26 cellular contexts compared by ENCODE assay signal in the genomic region with DNA sequence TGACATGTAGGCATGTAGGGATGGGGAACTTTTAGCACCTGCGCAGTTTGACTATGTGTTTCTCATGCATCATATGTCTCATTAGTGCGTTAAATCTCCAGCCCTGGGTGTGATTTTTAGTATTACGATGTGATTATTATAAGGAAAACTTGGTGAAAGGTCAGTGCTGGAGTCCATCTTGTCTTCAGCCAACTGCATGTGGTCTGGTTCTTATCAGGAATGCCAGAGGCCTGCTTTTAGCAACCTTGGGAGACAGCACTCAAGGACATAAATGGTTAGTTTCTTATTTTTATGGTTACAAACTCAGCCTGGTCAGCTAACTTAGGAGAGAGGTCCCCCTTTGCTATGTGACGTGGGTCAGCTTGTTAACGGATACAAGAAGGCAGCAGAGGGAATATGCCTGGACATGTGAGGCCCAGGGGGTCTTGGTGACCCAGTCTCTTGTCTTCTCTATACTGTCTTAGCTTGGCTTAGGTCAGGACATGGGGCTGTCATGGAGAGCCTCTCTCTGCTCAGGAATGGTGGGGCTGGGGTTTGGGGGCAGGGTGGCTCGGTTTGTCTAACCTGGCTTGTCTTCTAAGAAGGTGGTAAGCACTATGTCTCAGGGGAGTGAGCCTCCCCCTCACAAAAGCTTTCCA. TPM values are rescaled to one million over a fixed set of nuclear protein-coding genes. Genes with fewer than 3 reads are reported as not detected.
DNase-seq lines count a peak whose midpoint lies in the region; ATAC-seq and TF ChIP-seq lines count a peak whose summit lies in the region.
"Had no signal": no experiment of that assay in that cellular context is flagged by ENCODE, and none has a peak within 500 bp of the region (broad histone marks: within the 10 kb centered on the region; RNA-seq: fewer than 3 reads in every experiment).

No MANE protein-coding gene starts in this region.

- H3K27me3 Mint-ChIP-seq in CD8-positive, alpha-beta memory T cell: no peaks in the 10 kb centered on the region

- H3K27ac Mint-ChIP-seq in CD8-positive, alpha-beta memory T cell: peak overlapping the region in 1 of 8 donors; percentile 35
- H3K27ac Mint-ChIP-seq: dendritic cell treated with granulocyte-macrophage colony-stimulating factor and Interleukin-4, amounts not matched to agents 40 ng/mL and 50 ng/mL, for 4 days had no signal

- TF ChIP-seq CTCF in sigmoid colon (IDR thresholded peaks at IDR 0.05): no peak

- no CpG with 5 or more reads among the region's 6 CpGs for WGBS in mesendoderm (ENCODE audit: extremely low coverage, insufficient coverage, low lambda C conversion rate)
- WGBS in sigmoid colon, 2 donors: 89 to 94% methylated on average over 6 of the region's 6 CpGs

- peaks cover 0 to 2% (median 0%) of the 10 kb centered on the region in 3 donors for H3K4me1 Mint-ChIP-seq in CD8-positive, alpha-beta memory T cell

- no peak overlapping the region for H3K4me3 ChIP-seq in CD8-positive, alpha-beta memory T cell (ENCODE audit: low read length)
- H3K4me3 ChIP-seq in mesendoderm (ENCODE audit: low read length) (no peak overlapping the region), sigmoid colon (no peak overlapping the region)
- H3K4me3 ChIP-seq: BLaER1, lung, Peyer's patch, SJCRH30, upper lobe of left lung had no signal

- H2BK5ac ChIP-seq in mesendoderm (ENCODE audit: low read length): no peak overlapping the region

- no peaks in the 10 kb centered on the region for H3K79me1 ChIP-seq in mesendoderm (ENCODE audit: low read length)

- TF ChIP-seq EP300 in sigmoid colon (IDR thresholded peaks at IDR 0.05): peak; percentile 28 to 71 (median 36)

- intact Hi-C loops in sigmoid colon (cut with DNase I): loop anchor here (10.0 kb wide), 1 partner anchor 148 kb away; no protein-coding TSS in a partner anchor
- intact Hi-C loops in sciatic nerve (cut with DNase I): no loop called here

- TF ChIP-seq POLR2A in sigmoid colon (IDR thresholded peaks at IDR 0.05) (no peak), GM18505 (IDR thresholded peaks at IDR 0.05; ENCODE audit: borderline replicate concordance, extremely low read depth, insufficient read depth, insufficient read length) (no peak)

- H3K79me2 ChIP-seq in mesendoderm (ENCODE audit: control insufficient read depth, insufficient read depth, low read length): no peaks in the 10 kb centered on the region

- H3K9ac ChIP-seq in mesendoderm (ENCODE audit: low read length): no peak overlapping the region
- H3K9ac ChIP-seq: BLaER1 had no signal

- H3K4me2 ChIP-seq in mesendoderm (ENCODE audit: low read length): no peak overlapping the region
- H3K4me2 ChIP-seq: BLaER1 had no signal

- no peak for DNase-seq in CD8-positive, alpha-beta memory T cell
- DNase-seq in amniotic epithelial cell (ENCODE audit: low read depth) (peak; percentile 80), mesendoderm (no peak), sigmoid colon (no peak), sciatic nerve (ENCODE audit: low spot score) (no peak)
- DNase-seq: activated CD4-positive, alpha-beta T cell treated with anti-CD3 and anti-CD28 coated beads for 4 hours; anterior cingulate cortex; kidney glomerular epithelial cell; MV-4-11; NCI-H1436; NCI-H446; NCI-H748 treated with DMSO at 0.1 percent for 48 hours; Peyer's patch; SJCRH30; stimulated activated CD4-positive, alpha-beta T cell treated with anti-CD3 and anti-CD28 coated beads, Interleukin-4, amount 100 ng/mL, for 24 hours; T1000; upper lobe of left lung; WERI-Rb-1 had no signal

- ATAC-seq in GM18505 (IDR thresholded peaks at IDR 0.05; ENCODE audit: unreplicated experiment) (no peak), GM19467 (IDR thresholded peaks at IDR 0.05; ENCODE audit: unreplicated experiment) (no peak), HG03378 (IDR thresholded peaks at IDR 0.05; ENCODE audit: unreplicated experiment) (no peak), sciatic nerve (no peak)
- ATAC-seq: activated naive CD4-positive, alpha-beta T cell treated with anti-CD3 and anti-CD28 coated beads, Interleukin-2, amount 50 U/mL, for 72 hours; HCT116 had no signal

- POLR2A ChIA-PET in CD8-positive, alpha-beta memory T cell (lab: Charles Lee): no interaction called here

- no peaks in the 10 kb centered on the region for H3K9me3 Mint-ChIP-seq in CD8-positive, alpha-beta memory T cell
- H3K9me3 Mint-ChIP-seq: activated naive CD4-positive, alpha-beta T cell treated with anti-CD3 and anti-CD28 coated beads, Interleukin-2, amount 50 U/mL, for 72 hours; dendritic cell treated with granulocyte-macrophage colony-stimulating factor and Interleukin-4, amounts not matched to agents 40 ng/mL and 50 ng/mL, for 4 days had no signal

- no peaks in the 10 kb centered on the region for H3K27me3 ChIP-seq in CD8-positive, alpha-beta memory T cell (ENCODE audit: insufficient read depth, low read length, poor library complexity, severe bottlenecking)
- H3K27me3 ChIP-seq in mesendoderm (ENCODE audit: insufficient read depth, low read length, poor library complexity): no peaks in the 10 kb centered on the region
- no peaks in the 10 kb centered on the region for H3K27me3 ChIP-seq in sigmoid colon
- H3K27me3 ChIP-seq: BLaER1, Peyer's patch, SJCRH30, upper lobe of left lung had no signal

- H3K4me1 ChIP-seq in CD8-positive, alpha-beta memory T cell (ENCODE audit: insufficient read depth, low read length): no peaks in the 10 kb centered on the region
- peaks cover 3% of the 10 kb centered on the region for H3K4me1 ChIP-seq in mesendoderm (ENCODE audit: control insufficient read depth, low read depth, low read length)
- peaks cover 0 to 73% (median 65%) of the 10 kb centered on the region in 4 donors for H3K4me1 ChIP-seq in sigmoid colon
- H3K4me1 ChIP-seq: SJCRH30 had no signal

- H3K18ac ChIP-seq in mesendoderm (ENCODE audit: low read length): no peak overlapping the region

- peaks cover 0 to 9% (median 8%) of the 10 kb centered on the region in 3 donors for H3K36me3 Mint-ChIP-seq in CD8-positive, alpha-beta memory T cell
- H3K36me3 Mint-ChIP-seq: activated naive CD4-positive, alpha-beta T cell treated with anti-CD3 and anti-CD28 coated beads, Interleukin-2, amount 50 U/mL, for 72 hours had no signal

- H3K9me3 ChIP-seq in CD8-positive, alpha-beta memory T cell (ENCODE audit: low read length): no peaks in the 10 kb centered on the region
- no peaks in the 10 kb centered on the region for H3K9me3 ChIP-seq in sigmoid colon
- H3K9me3 ChIP-seq: BLaER1, Peyer's patch, SJCRH30, upper lobe of left lung had no signal

- no peak overlapping the region for H3K23ac ChIP-seq in mesendoderm (ENCODE audit: low read length)

- H4K5ac ChIP-seq in mesendoderm (ENCODE audit: low read length): no peak overlapping the region

- no peak overlapping the region for H4K8ac ChIP-seq in mesendoderm (ENCODE audit: low read depth, low read length)

- peak overlapping the region; percentile 4 for H3K56ac ChIP-seq in mesendoderm (ENCODE audit: low read length)

- CTCF ChIA-PET in CD8-positive, alpha-beta memory T cell (lab: Charles Lee): no interaction called here

- H2BK15ac ChIP-seq in mesendoderm (replicated peaks; ENCODE audit: low read depth): no peak overlapping the region

- no peak overlapping the region for H3K4ac ChIP-seq in mesendoderm (ENCODE audit: low read depth, low read length)

- no peaks in the 10 kb centered on the region for H3K36me3 ChIP-seq in CD8-positive, alpha-beta memory T cell (ENCODE audit: insufficient read depth, low read length)
- H3K36me3 ChIP-seq in mesendoderm (ENCODE audit: control insufficient read depth, insufficient read depth, low read length) (no peaks in the 10 kb centered on the region), sigmoid colon (peaks cover 0 to 5% (median 0%) of the 10 kb centered on the region in 4 donors)
- H3K36me3 ChIP-seq: BLaER1, Peyer's patch, SJCRH30, upper lobe of left lung, WERI-Rb-1 had no signal

- no peak overlapping the region for H3K4me3 Mint-ChIP-seq in CD8-positive, alpha-beta memory T cell
- H3K4me3 Mint-ChIP-seq: dendritic cell treated with granulocyte-macrophage colony-stimulating factor and Interleukin-4, amounts not matched to agents 40 ng/mL and 50 ng/mL, for 4 days had no signal

- no peak overlapping the region for H2BK120ac ChIP-seq in mesendoderm (ENCODE audit: low read depth, low read length)

- no peak overlapping the region for H2AK5ac ChIP-seq in mesendoderm (ENCODE audit: low read length)

- H3K27ac ChIP-seq in CD8-positive, alpha-beta memory T cell (ENCODE audit: low read depth, low read length): peak overlapping the region; percentile 24
- no peak overlapping the region for H3K27ac ChIP-seq in mesendoderm (ENCODE audit: low read depth, low read length)
- peak overlapping the region in 3 of 4 donors; percentile 67 to 81 (median 79) for H3K27ac ChIP-seq in sigmoid colon
- H3K27ac ChIP-seq: BLaER1, Peyer's patch, SJCRH30, upper lobe of left lung, WERI-Rb-1 had no signal

RNA-seq across cellular contexts. Expression of gene KCTD21, which starts 21.5 kb away (rescaled TPM):
- 1 to 10 TPM; 4.6 to 4.9 TPM for total RNA-seq in CD8-positive, alpha-beta memory T cell
- 3.3 TPM for polyA plus RNA-seq in CD8-positive, alpha-beta memory T cell
- 0.97 TPM for polyA plus RNA-seq in mesendoderm (2013, experiment 1 of 2)
- 1.0 TPM for polyA plus RNA-seq in mesendoderm (2013, experiment 2 of 2)
- 10 to 100 TPM in 2 of 4 donors, 1 to 10 TPM in 2; 5.4 to 18.8 (median 9.2) TPM for total RNA-seq in sigmoid colon
- polyA plus RNA-seq in sigmoid colon: 1 to 10 TPM; 4.2 to 7.4 (median 4.5) TPM
- 13.7 TPM for total RNA-seq in sciatic nerve

RNA-seq across cellular contexts. Expression of gene USP35, which starts 21.8 kb away (rescaled TPM):
- total RNA-seq in CD8-positive, alpha-beta memory T cell: 1 to 10 TPM; 4.4 TPM
- 1.1 TPM for polyA plus RNA-seq in CD8-positive, alpha-beta memory T cell
- 1.7 TPM for polyA plus RNA-seq in mesendoderm (2013, experiment 1 of 2)
- polyA plus RNA-seq in mesendoderm (2013, experiment 2 of 2): 1.6 TPM
- total RNA-seq in sigmoid colon (10 to 100 TPM in 2 of 4 donors, 1 to 10 TPM in 2; 6.7 to 23.3 (median 10.6) TPM), sciatic nerve (11.5 TPM)
- polyA plus RNA-seq in sigmoid colon: 1 to 10 TPM; 1.2 to 6.5 (median 2.1) TPM

RNA-seq across cellular contexts. Expression of gene ALG8, which starts 27.5 kb away (rescaled TPM):
- 10 to 100 TPM; 43.4 to 46.9 TPM for total RNA-seq in CD8-positive, alpha-beta memory T cell
- polyA plus RNA-seq in CD8-positive, alpha-beta memory T cell: 48.9 TPM
- 90.9 TPM for polyA plus RNA-seq in mesendoderm (2013, experiment 1 of 2)
- 84.1 TPM for polyA plus RNA-seq in mesendoderm (2013, experiment 2 of 2)
- total RNA-seq in sigmoid colon (10 to 100 TPM; 15.6 to 26.4 (median 24.2) TPM), sciatic nerve (30.9 TPM)
- 10 to 100 TPM; 13.2 to 24.2 (median 15.0) TPM for polyA plus RNA-seq in sigmoid colon
